ENCODE assay signal across 8 cellular contexts in the genomic region with DNA sequence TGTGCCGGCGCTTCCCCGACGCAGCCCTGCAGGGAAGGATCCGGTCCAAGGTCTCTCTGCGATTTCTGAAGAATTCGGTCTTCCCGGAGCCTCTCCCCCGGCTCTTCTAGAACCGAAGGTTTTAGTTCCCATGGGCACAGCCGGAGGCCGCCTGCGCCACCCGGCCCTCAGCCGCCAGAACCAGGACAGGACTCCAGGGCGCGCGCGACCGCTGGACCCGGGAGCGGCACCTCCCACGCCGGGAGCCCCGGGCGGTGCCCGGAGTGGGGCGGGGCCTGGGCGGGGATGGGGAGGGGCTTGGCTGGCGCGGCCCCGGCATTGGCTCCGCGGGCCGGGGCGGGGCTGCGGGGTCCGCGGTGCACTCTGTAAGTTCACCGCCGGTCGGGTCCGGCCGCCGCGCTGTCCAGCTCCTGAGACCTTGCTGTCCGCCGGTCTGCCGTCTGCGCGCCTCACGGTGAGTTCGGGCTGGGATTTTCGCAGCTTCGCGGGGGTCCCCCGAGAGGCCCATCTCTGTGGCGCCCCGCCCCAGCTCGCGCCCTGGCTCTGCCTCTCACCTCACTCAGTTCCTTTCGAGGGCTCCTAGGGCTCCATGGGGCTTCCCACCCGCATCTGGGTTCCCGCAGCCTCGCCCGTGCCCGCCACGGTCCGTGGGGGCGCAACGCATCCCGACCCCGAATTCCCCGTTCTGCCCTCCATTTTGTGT. TPM values are rescaled to one million over a fixed set of nuclear protein-coding genes. Genes with fewer than 3 reads are reported as not detected.
A peak's percentile ranks its signal among the peaks of the same experiment; 100 is the strongest.
DNase-seq lines count a peak whose midpoint lies in the region; ATAC-seq, FAIRE-seq and TF ChIP-seq lines count a peak whose summit lies in the region.

A gene with protein sequence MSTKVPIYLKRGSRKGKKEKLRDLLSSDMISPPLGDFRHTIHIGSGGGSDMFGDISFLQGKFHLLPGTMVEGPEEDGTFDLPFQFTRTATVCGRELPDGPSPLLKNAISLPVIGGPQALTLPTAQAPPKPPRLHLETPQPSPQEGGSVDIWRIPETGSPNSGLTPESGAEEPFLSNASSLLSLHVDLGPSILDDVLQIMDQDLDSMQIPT (plus strand): TSS at position 366 of the 703 bp plus-strand sequence. CDS start 6,033 bp downstream, outside the sequence.

- H3K79me2 ChIP-seq in keratinocyte (ENCODE audit: control insufficient read depth, insufficient read depth, low read length), result peaks cover 45% of the 10 kb centered on the region

- peaks cover 4% of the 10 kb centered on the region for H4K20me1 ChIP-seq in keratinocyte (ENCODE audit: control insufficient read depth, extremely low read depth, insufficient read depth, low read length)

- H3K9ac ChIP-seq in keratinocyte (ENCODE audit: control insufficient read depth, extremely low read depth, insufficient read depth, low read length), result peak within 1 kb of the TSS; percentile 85

- peak within 1 kb of the TSS; percentile 70 for H2AFZ ChIP-seq in keratinocyte (ENCODE audit: control insufficient read depth, low read length)

- ATAC-seq in HG02610 (IDR thresholded peaks at IDR 0.05; ENCODE audit: unreplicated experiment), result peak; percentile 72

- no peaks in the 10 kb centered on the region for H3K27me3 ChIP-seq in keratinocyte (ENCODE audit: control insufficient read depth, extremely low read depth, insufficient read depth, low read length)

- TF ChIP-seq CTCF in GM12875 (IDR thresholded peaks at IDR 0.05; ENCODE audit: borderline replicate concordance, insufficient read depth, low read depth, low read length) (no peak), keratinocyte (optimal IDR thresholded peaks at IDR 0.05 in 1 of 3, IDR thresholded peaks at IDR 0.05 in 1 of 3, conservative IDR thresholded peaks at IDR 0.05 in 1 of 3; ENCODE audit: extremely low read depth in 1 of 3, insufficient read depth in 2 of 3, low read length in 3 of 3) (no peak)

- H3K9me3 ChIP-seq in keratinocyte (ENCODE audit: control insufficient read depth, low read depth, low read length), result no peaks in the 10 kb centered on the region

- no peak for FAIRE-seq in keratinocyte (lab: Jason Lieb, UNC)

- H3K9me1 ChIP-seq in keratinocyte (ENCODE audit: control insufficient read depth, extremely low read depth, insufficient read depth, low read length), result no peaks in the 10 kb centered on the region

- H3K4me3 ChIP-seq in GM12875 (ENCODE audit: low read depth, low read length), result peak within 1 kb of the TSS; percentile 78
- H3K4me3 ChIP-seq in keratinocyte (ENCODE audit: control insufficient read depth in 2 of 3, extremely low read depth in 1 of 3, insufficient read depth in 2 of 3, low read depth in 1 of 3, low read length in 3 of 3), result peak within 1 kb of the TSS; percentile 91 to 97 (median 94)

- dilution Hi-C loops in keratinocyte (cut with MboI; ENCODE audit: extremely low pct_ligation_motif_present, low sequenced_read_pairs), result no loop called here

- H3K4me2 ChIP-seq in keratinocyte (ENCODE audit: control insufficient read depth, extremely low read depth, insufficient read depth, low read depth, low read length), result peak within 1 kb of the TSS; percentile 97

- peak; percentile 44 to 81 for DNase-seq in NCI-H1930 (lab: John Stamatoyannopoulos, UW)
- DNase-seq in activated CD4-positive, CD25-positive, alpha-beta regulatory T cell treated with anti-CD3 and anti-CD28 coated beads, Interleukin-2, amount 50 U/mL, for 16 hours (ENCODE audit: low read depth, low spot score), result peak; percentile 53
- DNase-seq in central memory CD4-positive, alpha-beta T cell, result peak; percentile 48
- no peak for DNase-seq in keratinocyte (ENCODE audit: low read depth, low spot score)
- DNase-seq in stimulated activated CD4-positive, alpha-beta T cell treated with anti-CD3 and anti-CD28 coated beads, Interleukin-12 subunit alpha, Interleukin-12 subunit beta, amount 100 ng/mL, for 4 hours, result peak; percentile 80
- DNase-seq in NK-92 (lab: John Stamatoyannopoulos, UW; ENCODE audit: unreplicated experiment), result no peak

- H3K4me1 ChIP-seq in keratinocyte (ENCODE audit: control insufficient read depth, extremely low read depth, insufficient read depth, low read length), result peaks cover 25% of the 10 kb centered on the region

- H3K36me3 ChIP-seq in keratinocyte (ENCODE audit: control insufficient read depth in 2 of 2, extremely low read depth in 1 of 2, insufficient read depth in 2 of 2, low read length in 2 of 2), result no peaks in the 10 kb centered on the region

- peak within 1 kb of the TSS; percentile 78 for H3K27ac ChIP-seq in keratinocyte (ENCODE audit: control insufficient read depth, insufficient read depth, low read length)

RNA-seq across cellular contexts. Expression of the gene that starts here (rescaled TPM):
- 3.6 to 18.7 TPM (median 6.1 TPM) in 3 replicates for polyA plus RNA-seq in keratinocyte
- polyA plus RNA-seq in keratinocyte (2011; ENCODE audit: low read depth), result 0.82 TPM
- polyA plus RNA-seq in keratinocyte (2011; cell fraction: cytosol; rRNA removed), result 7.1 and 12.7 TPM in 2 replicates
- 15.7 and 19.5 TPM in 2 replicates for polyA plus RNA-seq in keratinocyte (2011; cell fraction: nucleus; rRNA removed)
- polyA plus RNA-seq in keratinocyte (2012; ENCODE audit: low replicate concordance), result 5.8 and 21.7 TPM in 2 replicates
- polyA minus RNA-seq in keratinocyte, result 9.7 to 64.5 TPM (median 12.2 TPM) in 3 replicates
- polyA minus RNA-seq in keratinocyte (2011; cell fraction: cytosol; rRNA and poly(A)+ RNA removed), result 20.1 TPM
- polyA minus RNA-seq in keratinocyte (2011; cell fraction: nucleus; rRNA and poly(A)+ RNA removed), result 16.4 and 16.9 TPM in 2 replicates

Comparison
In these comparisons a context has a peak if more than half of its experiments do, and no peak if none do; other contexts are left out.
1. DNase-seq: peak in NCI-H1930 (2 of 2), activated CD4-positive, CD25-positive, alpha-beta regulatory T cell treated with anti-CD3 and anti-CD28 coated beads, Interleukin-2, amount 50 U/mL, for 16 hours (single experiment), central memory CD4-positive, alpha-beta T cell (single experiment) and stimulated activated CD4-positive, alpha-beta T cell treated with anti-CD3 and anti-CD28 coated beads, Interleukin-12 subunit alpha, Interleukin-12 subunit beta, amount 100 ng/mL, for 4 hours (single experiment); none in keratinocyte (single experiment) and NK-92 (single experiment).